ENCODE assay signal across 14 cellular contexts in the genomic region with DNA sequence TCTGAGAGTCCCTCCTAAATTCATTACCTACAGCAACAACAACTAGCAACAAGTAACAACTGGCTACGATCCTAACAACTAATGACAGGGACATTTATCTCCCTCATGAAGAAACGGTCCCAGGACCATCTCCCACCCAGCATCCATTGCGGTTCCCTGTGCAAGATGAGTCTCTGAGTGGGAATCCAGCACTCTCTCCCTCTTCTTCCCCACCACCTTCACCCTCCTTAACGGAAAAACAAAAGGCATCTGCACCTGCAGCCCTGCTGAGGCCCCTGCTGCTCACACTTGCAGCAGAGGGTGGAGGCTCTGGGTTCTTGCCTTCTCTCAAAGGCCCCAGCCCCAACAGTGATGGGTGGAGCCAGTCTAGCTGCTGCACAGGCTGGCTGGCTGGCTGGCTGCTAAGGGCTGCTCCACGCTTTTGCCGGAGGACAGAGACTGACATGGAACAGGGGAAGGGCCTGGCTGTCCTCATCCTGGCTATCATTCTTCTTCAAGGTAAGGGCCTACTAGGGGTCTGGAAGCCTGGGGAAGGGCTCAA. TPM values are rescaled to one million over a fixed set of nuclear protein-coding genes. Genes with fewer than 3 reads are reported as not detected.
A peak's percentile ranks its signal among the peaks of the same experiment; 100 is the strongest.
DNase-seq lines count a peak whose midpoint lies in the region; ATAC-seq and TF ChIP-seq lines count a peak whose summit lies in the region.
"Had no signal": no experiment of that assay in that cellular context is flagged by ENCODE, and none has a peak within 500 bp of the region (broad histone marks: within the 10 kb centered on the region; RNA-seq: fewer than 3 reads in every experiment).

A gene (plus strand): TSS at position 364 of the 541 bp plus-strand sequence. CDS start 80 bp downstream, at position 444.

- H3K36me3 Mint-ChIP-seq in neural progenitor cell: no peaks in the 10 kb centered on the region
- H3K36me3 Mint-ChIP-seq: naive B cell had no signal

- peak; percentile 64 for DNase-seq in activated CD4-positive, CD25-positive, alpha-beta regulatory T cell treated with anti-CD3 and anti-CD28 coated beads, Interleukin-2, amount 50 U/mL, for 72 hours
- peak; percentile 74 for DNase-seq in activated effector memory CD4-positive, alpha-beta T cell treated with Interleukin-2 at 50 U/mL for 16 hours
- no peak for DNase-seq in neural progenitor cell (ENCODE audit: low spot score)
- DNase-seq in stimulated activated naive CD4-positive, alpha-beta T cell treated with Interleukin-2 at 50 U/mL for 16 hours (lab: John Stamatoyannopoulos, UW): peak; percentile 54
- DNase-seq in NAMALWA (ENCODE audit: low spot score): no peak
- no peak for DNase-seq in smooth muscle cell (lab: John Stamatoyannopoulos, UW; ENCODE audit: unreplicated experiment)
- DNase-seq: DMS79 treated with DMSO at 0.1 percent for 48 hours, heart left ventricle, naive B cell, NCI-H1105 had no signal

- no peaks in the 10 kb centered on the region for H3K79me2 ChIP-seq in neural progenitor cell (ENCODE audit: low read depth)
- no peaks in the 10 kb centered on the region for H3K79me2 ChIP-seq in smooth muscle cell (ENCODE audit: low read depth)

- H3K27me3 ChIP-seq in neural progenitor cell: peaks cover 39% of the 10 kb centered on the region
- peaks cover 39% of the 10 kb centered on the region for H3K27me3 ChIP-seq in smooth muscle cell (ENCODE audit: low read depth)

- no peak within 1 kb of the TSS for H3K4me2 ChIP-seq in neural progenitor cell
- no peak within 1 kb of the TSS for H3K4me2 ChIP-seq in smooth muscle cell

- H3K27me3 Mint-ChIP-seq in neural progenitor cell (ENCODE audit: insufficient read depth, low read depth): peaks cover 13% of the 10 kb centered on the region

- H4K20me1 ChIP-seq in neural progenitor cell (ENCODE audit: low read depth) (no peaks in the 10 kb centered on the region), smooth muscle cell (ENCODE audit: low read depth) (no peaks in the 10 kb centered on the region)

- no peaks in the 10 kb centered on the region for H3K9me3 ChIP-seq in neural progenitor cell (ENCODE audit: low read depth)
- no peaks in the 10 kb centered on the region for H3K9me3 ChIP-seq in smooth muscle cell (replicated peaks; ENCODE audit: low read depth)
- H3K9me3 ChIP-seq: heart left ventricle, thoracic aorta had no signal

- H3K4me1 Mint-ChIP-seq in neural progenitor cell: peaks cover 5% of the 10 kb centered on the region

- ATAC-seq in HG03565 (IDR thresholded peaks at IDR 0.05; ENCODE audit: unreplicated experiment): no peak
- ATAC-seq in HG03439 (IDR thresholded peaks at IDR 0.05; ENCODE audit: unreplicated experiment): no peak
- ATAC-seq: heart left ventricle had no signal

- H3K9me3 Mint-ChIP-seq in neural progenitor cell: no peaks in the 10 kb centered on the region

- H3K9ac ChIP-seq in neural progenitor cell (no peak within 1 kb of the TSS), smooth muscle cell (ENCODE audit: low read depth) (no peak within 1 kb of the TSS)

- no peak within 1 kb of the TSS for H3K4me3 Mint-ChIP-seq in neural progenitor cell

- H3K36me3 ChIP-seq in neural progenitor cell (no peaks in the 10 kb centered on the region), smooth muscle cell (ENCODE audit: low read depth) (no peaks in the 10 kb centered on the region)
- H3K36me3 ChIP-seq: thoracic aorta had no signal

- no peak within 1 kb of the TSS for H3K4me3 ChIP-seq in neural progenitor cell
- H3K4me3 ChIP-seq in smooth muscle cell: no peak within 1 kb of the TSS
- H3K4me3 ChIP-seq: thoracic aorta had no signal

- H3K27ac ChIP-seq in neural progenitor cell (no peak within 1 kb of the TSS), smooth muscle cell (ENCODE audit: low read depth) (no peak within 1 kb of the TSS)
- H3K27ac ChIP-seq: thoracic aorta had no signal

- H3K27ac Mint-ChIP-seq in neural progenitor cell: no peak within 1 kb of the TSS

- 81% methylated on average over 6 of the region's 6 CpGs for WGBS in smooth muscle cell (ENCODE audit: low lambda C conversion rate)

- TF ChIP-seq CTCF in neural progenitor cell (IDR thresholded peaks at IDR 0.05): no peak
- TF ChIP-seq CTCF in smooth muscle cell (IDR thresholded peaks at IDR 0.05; ENCODE audit: borderline replicate concordance, insufficient read depth, poor library complexity, severe bottlenecking): no peak

- H2AFZ ChIP-seq in neural progenitor cell (replicated peaks) (peak within 1 kb of the TSS; percentile 42), smooth muscle cell (ENCODE audit: low read depth) (no peak within 1 kb of the TSS)

- H3F3A ChIP-seq in neural progenitor cell (ENCODE audit: low read depth) (no peaks in the 10 kb centered on the region), smooth muscle cell (ENCODE audit: low read depth) (no peaks in the 10 kb centered on the region)

- H3K4me1 ChIP-seq in neural progenitor cell (no peaks in the 10 kb centered on the region), smooth muscle cell (ENCODE audit: low read depth) (no peaks in the 10 kb centered on the region)
- H3K4me1 ChIP-seq: heart left ventricle had no signal

RNA-seq across cellular contexts. Expression of the gene that starts here (rescaled TPM):
- not detected in 2 replicates for total RNA-seq in neural progenitor cell (ENCODE audit: low replicate concordance)
- not detected in 2 replicates for total RNA-seq in smooth muscle cell
- not detected in 2 replicates for polyA plus RNA-seq in smooth muscle cell
- total RNA-seq: bronchial epithelial cell had no signal

Comparison
In these comparisons a context has a peak if more than half of its experiments do, and no peak if none do; other contexts are left out.
1. DNase-seq: peak in activated CD4-positive, CD25-positive, alpha-beta regulatory T cell treated with anti-CD3 and anti-CD28 coated beads, Interleukin-2, amount 50 U/mL, for 72 hours (single experiment), activated effector memory CD4-positive, alpha-beta T cell treated with Interleukin-2 at 50 U/mL for 16 hours (single experiment) and stimulated activated naive CD4-positive, alpha-beta T cell treated with Interleukin-2 at 50 U/mL for 16 hours (single experiment); none in neural progenitor cell (single experiment), NAMALWA (single experiment) and smooth muscle cell (single experiment).